ENCODE assay signal across 1 cellular context in genomic region chr20:47711046-47711752, GRCh38.
A peak's percentile ranks its signal among the peaks of the same experiment; 100 is the strongest.
TF ChIP-seq lines count a peak whose summit lies in the region.

No MANE protein-coding gene starts in this region.

TF ChIP-seq in liver, 16 proteins besides CTCF, POLR2A, EP300 and RAD21 (continued from another document):
- TF ChIP-seq EGR1 (IDR thresholded peaks at IDR 0.05; ENCODE audit: low read depth in 2 of 2) (peak; percentile 79 to 84), NR2F2 (IDR thresholded peaks at IDR 0.05) (no peak), YY1 (IDR thresholded peaks at IDR 0.05) (peak; percentile 75)
